In the genomic region with DNA sequence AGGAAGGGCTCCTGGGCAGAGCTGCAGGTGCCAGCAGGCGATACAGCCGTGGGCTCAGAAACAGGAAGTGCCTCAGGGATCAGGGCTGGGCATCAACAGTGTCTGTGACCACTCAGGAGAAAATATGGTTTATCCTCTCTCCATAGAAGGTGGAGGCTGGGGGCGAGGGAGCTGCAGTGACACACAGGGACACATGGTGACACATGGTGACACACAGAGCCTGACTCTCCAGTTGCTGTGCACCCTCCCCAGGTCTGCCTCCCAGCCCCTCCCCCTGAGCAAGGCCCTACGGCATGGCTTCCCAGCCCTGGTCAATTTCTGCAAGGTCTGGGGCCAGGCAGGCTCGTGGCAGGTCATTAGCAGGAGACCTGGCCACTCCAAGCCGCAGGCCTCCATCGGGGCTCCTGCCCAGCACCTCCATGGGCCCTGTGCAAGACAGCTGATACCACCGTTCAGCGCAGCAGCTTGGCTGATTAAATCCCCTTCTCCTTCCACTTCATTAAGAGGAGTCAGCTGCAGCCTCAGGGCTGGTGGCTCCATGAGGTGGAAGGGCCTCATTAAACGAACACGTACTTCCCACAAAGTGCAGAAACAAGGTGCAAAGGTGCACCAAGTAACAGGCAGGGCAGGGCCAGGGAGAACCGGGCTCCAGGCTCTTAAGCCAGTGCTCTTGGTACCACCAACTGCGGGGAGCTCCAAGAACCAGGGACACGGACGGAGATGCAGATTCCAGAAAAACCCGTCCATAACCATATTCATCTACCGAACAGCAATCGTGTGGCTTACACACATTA, we compare ENCODE assay signal across 11 cellular contexts.
A peak's percentile ranks its signal among the peaks of the same experiment; 100 is the strongest.
DNase-seq lines count a peak whose midpoint lies in the region; ATAC-seq and TF ChIP-seq lines count a peak whose summit lies in the region.
"Had no signal": no experiment of that assay in that cellular context is flagged by ENCODE, and none has a peak within 500 bp of the region (broad histone marks: within the 10 kb centered on the region; RNA-seq: fewer than 3 reads in every experiment).

No MANE protein-coding gene starts in this region.

- 84 to 89% methylated on average over 17 to 18 of the region's 18 CpGs for WGBS in thyroid gland, 2 donors
- 75 to 80% (median 79%) methylated on average over 16 to 18 of the region's 18 CpGs for WGBS in spleen, 5 donors

- H3K27me3 ChIP-seq in RWPE2 (ENCODE audit: insufficient read depth, poor library complexity, severe bottlenecking) (no peaks in the 10 kb centered on the region), foreskin keratinocyte (no peaks in the 10 kb centered on the region), thyroid gland (no peaks in the 10 kb centered on the region), spleen (replicated peaks in 1 of 7) (no peaks in the 10 kb centered on the region)
- H3K27me3 ChIP-seq: cardiac muscle cell had no signal

- H3K4me3 ChIP-seq in RWPE2 (ENCODE audit: severe bottlenecking), result no peak overlapping the region
- H3K4me3 ChIP-seq in thyroid gland (replicated peaks in 1 of 3), result no peak overlapping the region
- no peak overlapping the region for H3K4me3 ChIP-seq in spleen
- H3K4me3 ChIP-seq: cardiac muscle cell had no signal

- peaks cover 30% of the 10 kb centered on the region for H3K4me1 ChIP-seq in RWPE2 (ENCODE audit: insufficient read depth, poor library complexity, severe bottlenecking)
- peaks cover 12% of the 10 kb centered on the region for H3K4me1 ChIP-seq in foreskin keratinocyte
- H3K4me1 ChIP-seq in thyroid gland, result peaks cover 19 to 49% of the 10 kb centered on the region in 2 donors
- H3K4me1 ChIP-seq in spleen, result peaks cover 6 to 90% (median 33%) of the 10 kb centered on the region in 6 donors

- H3K27ac ChIP-seq in RWPE2 (ENCODE audit: poor library complexity, severe bottlenecking) (peak overlapping the region; percentile 16), foreskin keratinocyte (no peak overlapping the region), thyroid gland (no peak overlapping the region), spleen (no peak overlapping the region)
- H3K27ac ChIP-seq: cardiac muscle cell had no signal

- TF ChIP-seq CTCF in RWPE2 (IDR thresholded peaks at IDR 0.05; ENCODE audit: poor library complexity, severe bottlenecking) (no peak), foreskin keratinocyte (conservative IDR thresholded peaks at IDR 0.05) (no peak), thyroid gland (IDR thresholded peaks at IDR 0.05) (no peak), spleen (IDR thresholded peaks at IDR 0.05 in 8 of 11, conservative IDR thresholded peaks at IDR 0.05 in 3 of 11) (no peak)

- peak; percentile 27 for DNase-seq in stimulated activated CD4-positive, alpha-beta T cell treated with anti-CD3 and anti-CD28 coated beads, Interleukin-1b, Interleukin-23, amount 100 ng/mL, for 48 hours
- DNase-seq in stimulated activated CD4-positive, alpha-beta T cell treated with anti-CD3 and anti-CD28 coated beads, Interleukin-12 subunit alpha, Interleukin-12 subunit beta, amount 100 ng/mL, for 4 hours, result no peak
- DNase-seq in RWPE2 (ENCODE audit: low spot score) (no peak), foreskin keratinocyte (no peak), thyroid gland (no peak), NCI-H187 (lab: John Stamatoyannopoulos, UW) (no peak), NCI-H1436 treated with DMSO at 0.1 percent for 48 hours (lab: John Stamatoyannopoulos, UW) (no peak), spleen (no peak)
- DNase-seq: activated B cell treated with CpG ODN at 0.5 μM for 24 hours, NCI-H1930 had no signal

- H3K36me3 ChIP-seq in RWPE2 (ENCODE audit: low read depth), result no peaks in the 10 kb centered on the region
- H3K36me3 ChIP-seq in thyroid gland, result no peaks in the 10 kb centered on the region
- H3K36me3 ChIP-seq in spleen, result no peaks in the 10 kb centered on the region
- H3K36me3 ChIP-seq: cardiac muscle cell had no signal

- no peak for ATAC-seq in RWPE2 (ENCODE audit: low read depth)
- ATAC-seq in foreskin keratinocyte, result peak; percentile 3

- TF ChIP-seq POLR2A in thyroid gland (IDR thresholded peaks at IDR 0.05) (no peak), spleen (IDR thresholded peaks at IDR 0.05) (no peak)

- intact Hi-C loops in thyroid gland (cut with DNase I) (no loop called here), spleen (cut with DNase I; ENCODE audit: low total_unique reads) (no loop called here)

- H3K9me3 ChIP-seq in RWPE2 (ENCODE audit: severe bottlenecking), result no peaks in the 10 kb centered on the region
- no peaks in the 10 kb centered on the region for H3K9me3 ChIP-seq in thyroid gland
- no peaks in the 10 kb centered on the region for H3K9me3 ChIP-seq in spleen
